11 cellular contexts compared by ENCODE assay signal in genomic region chr2:70923378-70924015, GRCh38. TPM values are rescaled to one million over a fixed set of nuclear protein-coding genes. Genes with fewer than 3 reads are reported as not detected.
DNase-seq lines count a peak whose midpoint lies in the region; ATAC-seq and TF ChIP-seq lines count a peak whose summit lies in the region.
"Had no signal": no experiment of that assay in that cellular context is flagged by ENCODE, and none has a peak within 500 bp of the region (broad histone marks: within the 10 kb centered on the region; RNA-seq: fewer than 3 reads in every experiment).

No MANE protein-coding gene starts in this region.

- H3K36me3 ChIP-seq in OCI-LY7 (ENCODE audit: insufficient read depth, low read length) = no peaks in the 10 kb centered on the region
- H3K36me3 ChIP-seq: left ventricle myocardium inferior had no signal

- peaks cover 33% of the 10 kb centered on the region for H3K27me3 Mint-ChIP-seq in T-helper 17 cell

- TF ChIP-seq CTCF in AG10803 (conservative IDR thresholded peaks at IDR 0.05; ENCODE audit: low read length) (0 out of 2 replicates have a peak, but pooled peaks have one; percentile 14), GM10266 (IDR thresholded peaks at IDR 0.05; ENCODE audit: control insufficient read depth, insufficient read depth, low read depth, missing control alignments) (peak; percentile 15), OCI-LY7 (conservative IDR thresholded peaks at IDR 0.05; ENCODE audit: low read length) (peak; percentile 59), fibroblast of villous mesenchyme (IDR thresholded peaks at IDR 0.05; ENCODE audit: insufficient read depth, low read depth, low read length) (peak; percentile 26)

- CTCF ChIA-PET in OCI-LY7 (lab: Charles Lee; ENCODE audit: unreplicated experiment) = no interaction called here

- H3K9me3 ChIP-seq in OCI-LY7 (ENCODE audit: low read length) = no peaks in the 10 kb centered on the region
- no peaks in the 10 kb centered on the region for H3K9me3 ChIP-seq in T-helper 17 cell (ENCODE audit: control insufficient read depth, low read length, poor library complexity, severe bottlenecking)
- H3K9me3 ChIP-seq: left ventricle myocardium inferior had no signal

- H3K79me2 ChIP-seq in OCI-LY7 (ENCODE audit: insufficient read depth, low read depth, low read length) = no peaks in the 10 kb centered on the region

- ATAC-seq in T-helper 17 cell (no peak), HG03095 (IDR thresholded peaks at IDR 0.05; ENCODE audit: unreplicated experiment) (no peak)

- H4K20me1 ChIP-seq in OCI-LY7 (ENCODE audit: insufficient read depth, low read length) = no peaks in the 10 kb centered on the region

- H3K4me3 ChIP-seq in AG10803 (ENCODE audit: low read length) (no peak overlapping the region), OCI-LY7 (ENCODE audit: low read depth, low read length, poor library complexity, severe bottlenecking) (no peak overlapping the region), fibroblast of villous mesenchyme (ENCODE audit: low read depth, low read length) (no peak overlapping the region)
- H3K4me3 ChIP-seq: left ventricle myocardium inferior had no signal

- no peak overlapping the region for H3K27ac ChIP-seq in OCI-LY7 (ENCODE audit: low read depth, low read length, poor library complexity, severe bottlenecking)
- H3K27ac ChIP-seq: left ventricle myocardium inferior, RWPE1 had no signal

- H3K4me3 Mint-ChIP-seq in T-helper 17 cell = no peak overlapping the region

- no peaks in the 10 kb centered on the region for H3K4me1 ChIP-seq in OCI-LY7 (ENCODE audit: insufficient read depth, low read length, poor library complexity, severe bottlenecking)

- H3K4me1 Mint-ChIP-seq in T-helper 17 cell = no peaks in the 10 kb centered on the region

- DNase-seq in AG10803 (ENCODE audit: low read depth) (no peak), GM10266 (ENCODE audit: extremely low spot score) (no peak), OCI-LY7 (ENCODE audit: low spot score) (peak; percentile 28), fibroblast of villous mesenchyme (ENCODE audit: low read depth) (no peak), DMS79 (lab: John Stamatoyannopoulos, UW) (no peak), T-helper 17 cell (no peak), NCI-H2196 (lab: John Stamatoyannopoulos, UW; ENCODE audit: unreplicated experiment) (no peak)
- DNase-seq: left ventricle myocardium inferior; stimulated activated naive CD4-positive, alpha-beta T cell had no signal

- intact Hi-C loops in OCI-LY7 (cut with micrococcal nuclease; ENCODE audit: unreplicated experiment) = no loop called here

- H3K36me3 Mint-ChIP-seq in T-helper 17 cell (ENCODE audit: low read depth) = peaks cover 3% of the 10 kb centered on the region

- no peaks in the 10 kb centered on the region for H3K9me2 ChIP-seq in OCI-LY7 (ENCODE audit: insufficient read depth, low read length)

- no peak overlapping the region for H3K27ac Mint-ChIP-seq in T-helper 17 cell

- BruUV-seq in OCI-LY7 (replicated peaks; lab: Mats Ljungman, UMichigan) = no TSS peak

- H2AFZ ChIP-seq in OCI-LY7 (ENCODE audit: low read length) = no peak overlapping the region

- POLR2A ChIA-PET in OCI-LY7 (lab: Charles Lee) = interaction anchor here (0.6 kb wide), 1 partner anchor 566 kb away, joined by 3 read pairs; no protein-coding TSS in a partner anchor

- H3K4me2 ChIP-seq in OCI-LY7 (ENCODE audit: low read length) = no peak overlapping the region

RNA-seq across cellular contexts. Expression of gene ATP6V1B1, which starts 12.2 kb away (rescaled TPM):
- total RNA-seq in OCI-LY7 (2014; rRNA removed; shearing (Covaris generic)) = not detected in 2 replicates
- total RNA-seq in OCI-LY7 (2022) (not detected in 2 replicates), fibroblast of villous mesenchyme (0.97 TPM in 1 of 2 replicates, not detected in the other), T-helper 17 cell (not detected)
- total RNA-seq: left ventricle myocardium inferior had no signal

RNA-seq across cellular contexts. Expression of gene VAX2, which starts 23.1 kb away (rescaled TPM):
- total RNA-seq in OCI-LY7 (2014; rRNA removed; shearing (Covaris generic)) = not detected in 2 replicates
- not detected in 2 replicates for total RNA-seq in OCI-LY7 (2022)
- total RNA-seq in fibroblast of villous mesenchyme = 0.43 and 2.9 TPM in 2 replicates
- not detected for total RNA-seq in T-helper 17 cell

RNA-seq across cellular contexts. Expression of gene ANKRD53, which starts 54.9 kb away (rescaled TPM):
- not detected in 2 replicates for total RNA-seq in OCI-LY7 (2014; rRNA removed; shearing (Covaris generic))
- total RNA-seq in OCI-LY7 (2022) = not detected in 2 replicates
- 0.43 and 1.3 TPM in 2 replicates for total RNA-seq in fibroblast of villous mesenchyme
- under 1 TPM; 0.34 to 0.80 TPM for total RNA-seq in T-helper 17 cell
